8 cellular contexts compared by ENCODE assay signal in genomic region chr14:64763801-64764511, GRCh38. TPM values are rescaled to one million over a fixed set of nuclear protein-coding genes. Genes with fewer than 3 reads are reported as not detected.
DNase-seq lines count a peak whose midpoint lies in the region; ATAC-seq, FAIRE-seq and TF ChIP-seq lines count a peak whose summit lies in the region.

No MANE protein-coding gene starts in this region.

- H3K9me3 ChIP-seq in A549: no peaks in the 10 kb centered on the region
- no peaks in the 10 kb centered on the region for H3K9me3 ChIP-seq in adipocyte (ENCODE audit: control insufficient read depth, low read length)
- no peaks in the 10 kb centered on the region for H3K9me3 ChIP-seq in lower lobe of right lung

- no peak overlapping the region for H3K9ac ChIP-seq in adipocyte (ENCODE audit: low read length)

- peak overlapping the region; percentile 88 for H3K4me2 ChIP-seq in A549

- TF ChIP-seq CTCF in A549 (IDR thresholded peaks at IDR 0.05): peak; percentile 21; the same call in 2 of the 3 replicates
- TF ChIP-seq CTCF in GM12874 (IDR thresholded peaks at IDR 0.05; ENCODE audit: insufficient read depth, low read depth, low read length): 0 out of 2 replicates have a peak, but pooled peaks have one; percentile 7
- peak; percentile 11 for TF ChIP-seq CTCF in lower lobe of right lung (IDR thresholded peaks at IDR 0.05)

- POLR2A ChIA-PET in A549 (lab: Yijun Ruan, JAX): interaction anchor here (1.0 to 1.4 kb wide), 4 partner anchors 210 to 259 kb away, joined by 3 to 17 read pairs (median 5); partner anchors contain the start of genes HSPA2 and ZBTB1

- H3K36me3 ChIP-seq in adipocyte (ENCODE audit: control insufficient read depth, insufficient read depth, low read length, severe bottlenecking): no peaks in the 10 kb centered on the region
- no peaks in the 10 kb centered on the region for H3K36me3 ChIP-seq in lower lobe of right lung

- intact Hi-C loops in lower lobe of right lung (cut with DNase I): no loop called here

- peak overlapping the region; percentile 92 to 93 for H3K27ac ChIP-seq in A549
- no peak overlapping the region for H3K27ac ChIP-seq in lower lobe of right lung

- ATAC-seq in A549 (peak; percentile 5 to 22), lower lobe of right lung (peak in 1 of 2 donors; percentile 1), GM18907 (IDR thresholded peaks at IDR 0.05; ENCODE audit: unreplicated experiment) (no peak), esophagus mucosa (no peak)

- peak; percentile 37 to 38; a peak in 3 of 5 replicates for TF ChIP-seq RAD21 in A549 (conservative IDR thresholded peaks at IDR 0.05 in 1 of 2, IDR thresholded peaks at IDR 0.05 in 1 of 2)

- H3K4me1 ChIP-seq in A549 (peaks cover 73% of the 10 kb centered on the region), adipocyte (ENCODE audit: control insufficient read depth, insufficient read depth, low read length) (peaks cover 17% of the 10 kb centered on the region), lower lobe of right lung (peaks cover 35% of the 10 kb centered on the region)

- CTCF ChIA-PET in A549 (lab: Yijun Ruan, JAX): interaction anchor here (0.6 to 6.6 kb wide), 44 partner anchors 7 to 271 kb away, joined by 3 to 106 read pairs (median 5); partner anchors contain the start of genes HSPA2 and PLEKHG3

- TF ChIP-seq POLR2A in A549 (IDR thresholded peaks at IDR 0.05; ENCODE audit: low read length): no peak

- FAIRE-seq in A549 (lab: Jason Lieb, UNC): no peak

- H3K4me3 ChIP-seq in A549: no peak overlapping the region
- H3K4me3 ChIP-seq in adipocyte (ENCODE audit: low read length): no peak overlapping the region
- no peak overlapping the region for H3K4me3 ChIP-seq in lower lobe of right lung

- H3K27me3 ChIP-seq in adipocyte (replicated peaks; ENCODE audit: control insufficient read depth, insufficient read depth, low read length): peaks cover 33% of the 10 kb centered on the region
- no peaks in the 10 kb centered on the region for H3K27me3 ChIP-seq in lower lobe of right lung (ENCODE audit: low read depth)

- TF ChIP-seq EP300 in A549 (IDR thresholded peaks at IDR 0.05): no peak

- peak in 1 of 2 experiments; percentile 65 for DNase-seq in A549 (ENCODE audit: low read depth in 1 of 2, low spot score in 1 of 2)
- peak; percentile 29 for DNase-seq in adipocyte (ENCODE audit: low read depth)
- peak; percentile 40 for DNase-seq in lower lobe of right lung
- DNase-seq in NCI-H2029 treated with DMSO at 0.1 percent for 48 hours (lab: John Stamatoyannopoulos, UW): no peak
- no peak for DNase-seq in activated CD4-positive, alpha-beta T cell treated with anti-CD3 and anti-CD28 coated beads for 1 hour

- 61% methylated on average over 14 of the region's 17 CpGs for WGBS in A549 (ENCODE audit: missing lambda C conversion rate)

TF ChIP-seq in A549, 52 proteins besides CTCF, POLR2A, EP300 and RAD21:
- TF ChIP-seq RARB (CRISPR knock-in tag; IDR thresholded peaks at IDR 0.05) (no peak), SMC3 (IDR thresholded peaks at IDR 0.05) (peak; percentile 41; the same call in 2 of the 3 replicates), EHF (CRISPR knock-in tag; IDR thresholded peaks at IDR 0.05) (no peak), RFX5 (IDR thresholded peaks at IDR 0.05) (no peak), HMGXB4 (CRISPR knock-in tag; IDR thresholded peaks at IDR 0.05; ENCODE audit: borderline replicate concordance) (no peak), FOSB (CRISPR knock-in tag; IDR thresholded peaks at IDR 0.05) (no peak), RNF2 (IDR thresholded peaks at IDR 0.05; ENCODE audit: borderline replicate concordance, low read depth) (no peak), RCOR1 (IDR thresholded peaks at IDR 0.05; ENCODE audit: low read depth, low read length) (no peak), HOXB5 (CRISPR knock-in tag; IDR thresholded peaks at IDR 0.05) (no peak), NPAS2 (CRISPR knock-in tag; IDR thresholded peaks at IDR 0.05; ENCODE audit: borderline replicate concordance) (no peak), CHD2 (IDR thresholded peaks at IDR 0.05; ENCODE audit: low read length, partially characterized antibody) (no peak), MAX (IDR thresholded peaks at IDR 0.05) (peak; percentile 89), USF2 (IDR thresholded peaks at IDR 0.05) (peak; percentile 40; the same call in 1 of the 2 replicates), E2F6 (IDR thresholded peaks at IDR 0.05; ENCODE audit: borderline replicate concordance, low read depth) (peak; percentile 40; the same call in 1 of the 2 replicates), ZNF302 (CRISPR knock-in tag; IDR thresholded peaks at IDR 0.05) (no peak), TFCP2L1 (CRISPR knock-in tag; IDR thresholded peaks at IDR 0.05) (no peak), CBX8 (IDR thresholded peaks at IDR 0.05) (no peak), ATOH8 (CRISPR knock-in tag; IDR thresholded peaks at IDR 0.05; ENCODE audit: low read depth) (no peak), BCL3 (IDR thresholded peaks at IDR 0.05) (no peak), SREBF2 (IDR thresholded peaks at IDR 0.05) (no peak), MAFK (IDR thresholded peaks at IDR 0.05; ENCODE audit: partially characterized antibody) (no peak), HES2 (IDR thresholded peaks at IDR 0.05) (no peak), FOXS1 (CRISPR knock-in tag; IDR thresholded peaks at IDR 0.05) (no peak), HOXB13 (CRISPR knock-in tag; IDR thresholded peaks at IDR 0.05; ENCODE audit: low read depth) (no peak)

RNA-seq across cellular contexts. Expression of gene PLEKHG3, which starts 59.7 kb away (rescaled TPM):
- 29.8 and 30.5 TPM in 2 replicates for polyA plus RNA-seq in A549 (2011; rRNA removed)
- polyA plus RNA-seq in A549 (2012; cell fraction: cytosol; rRNA removed): 23.4 and 33.9 TPM in 2 replicates
- polyA plus RNA-seq in A549 (2012; cell fraction: nucleus; rRNA removed): 69.3 and 101 TPM in 2 replicates
- polyA plus RNA-seq in A549 (2017; fragmentation: RNase III; extraction: RNeasy Plus Mini Kit Qiagen cat#74134 plus additional on column Dnase treatment): 21.9 to 26.4 TPM (median 23.2 TPM) in 3 replicates
- polyA minus RNA-seq in A549 (2011; rRNA and poly(A)+ RNA removed): 46.3 and 47.5 TPM in 2 replicates
- 33.1 TPM for total RNA-seq in lower lobe of right lung
- total RNA-seq in esophagus mucosa: 62.9 TPM

Comparison
In these comparisons a context has a peak if more than half of its experiments do, and no peak if none do; other contexts are left out.
1. ATAC-seq: peak in A549 (2 of 2); none in GM18907 (single experiment) and esophagus mucosa (single experiment).
2. DNase-seq: peak in adipocyte (single experiment) and lower lobe of right lung (single experiment); none in NCI-H2029 treated with DMSO at 0.1 percent for 48 hours (single experiment) and activated CD4-positive, alpha-beta T cell treated with anti-CD3 and anti-CD28 coated beads for 1 hour (single experiment).
3. Peak in every context shown above with its lines, with median percentiles within 50 percentile points of each other: CTCF ChIP-seq.